10 cellular contexts compared by ENCODE assay signal in genomic region chr21:43645987-43646386, GRCh38. TPM values are rescaled to one million over a fixed set of nuclear protein-coding genes. Genes with fewer than 3 reads are reported as not detected.
DNase-seq lines count a peak whose midpoint lies in the region; ATAC-seq, FAIRE-seq and TF ChIP-seq lines count a peak whose summit lies in the region.
"Had no signal": no experiment of that assay in that cellular context is flagged by ENCODE, and none has a peak within 500 bp of the region (broad histone marks: within the 10 kb centered on the region; RNA-seq: fewer than 3 reads in every experiment).

No MANE protein-coding gene starts in this region.

- H3K4me1 Mint-ChIP-seq in MCF 10A (ENCODE audit: insufficient read depth, unreplicated experiment) (peaks cover 26% of the 10 kb centered on the region), memory B cell (peaks cover 9% of the 10 kb centered on the region)

- peaks cover 6% of the 10 kb centered on the region for H3K36me3 Mint-ChIP-seq in MCF 10A (ENCODE audit: insufficient read depth, unreplicated experiment)
- no peaks in the 10 kb centered on the region for H3K36me3 Mint-ChIP-seq in memory B cell

- peak overlapping the region; percentile 69 for H3K9ac ChIP-seq in adipocyte (ENCODE audit: low read length)

- no peak for DNase-seq in MCF 10A (ENCODE audit: unreplicated experiment)
- no peak for DNase-seq in breast epithelium (ENCODE audit: low spot score in 2 of 2)
- DNase-seq in adipocyte (ENCODE audit: low read depth), result no peak
- no peak for DNase-seq in memory B cell (ENCODE audit: low spot score in 2 of 2)
- no peak for DNase-seq in transverse colon
- no peak for DNase-seq in NCI-H1930 (lab: John Stamatoyannopoulos, UW)
- DNase-seq in D721Med (ENCODE audit: insufficient read length, low spot score), result no peak
- DNase-seq in mucosa of gallbladder (ENCODE audit: low spot score), result no peak

- no peaks in the 10 kb centered on the region for H3K27me3 Mint-ChIP-seq in MCF 10A (ENCODE audit: insufficient read depth, unreplicated experiment)
- H3K27me3 Mint-ChIP-seq in memory B cell, result peaks cover 7% of the 10 kb centered on the region

- H3K36me3 ChIP-seq in breast epithelium, result no peaks in the 10 kb centered on the region
- H3K36me3 ChIP-seq in adipocyte (ENCODE audit: control insufficient read depth, insufficient read depth, low read length, severe bottlenecking), result no peaks in the 10 kb centered on the region
- H3K36me3 ChIP-seq in transverse colon, result no peaks in the 10 kb centered on the region

- POLR2A ChIA-PET in MCF 10A (lab: Yijun Ruan, JAX), result interaction anchor here (0.6 to 3.3 kb wide), 12 partner anchors 8 to 733 kb away, joined by 3 to 17 read pairs (median 5); no protein-coding TSS in a partner anchor

- peak overlapping the region; percentile 50 for H3K4me3 Mint-ChIP-seq in MCF 10A (ENCODE audit: unreplicated experiment)
- H3K4me3 Mint-ChIP-seq in memory B cell, result no peak overlapping the region

- CTCF ChIA-PET in MCF 10A (lab: Yijun Ruan, JAX), result interaction anchor here (0.7 to 3.9 kb wide), 17 partner anchors 8 to 453 kb away, joined by 3 to 44 read pairs (median 4); partner anchors contain the start of gene HSF2BP

- FAIRE-seq in D721Med (lab: Jason Lieb, UNC), result no peak
- FAIRE-seq: small intestine had no signal

- H3K9me3 Mint-ChIP-seq in MCF 10A (ENCODE audit: unreplicated experiment) (no peaks in the 10 kb centered on the region), memory B cell (no peaks in the 10 kb centered on the region)

- TSS peak; percentile 78 for BruUV-seq in MCF 10A (replicated peaks; lab: Mats Ljungman, UMichigan)

- TF ChIP-seq CTCF in MCF 10A (IDR thresholded peaks at IDR 0.05; ENCODE audit: unreplicated experiment), result no peak
- no peak for TF ChIP-seq CTCF in breast epithelium (IDR thresholded peaks at IDR 0.05)
- no peak for TF ChIP-seq CTCF in transverse colon (IDR thresholded peaks at IDR 0.05)
- no peak for TF ChIP-seq CTCF in D721Med (IDR thresholded peaks at IDR 0.05; ENCODE audit: insufficient read depth, missing control alignments)

- ATAC-seq in memory B cell (ENCODE audit: low read depth), result no peak

- H3K4me3 ChIP-seq in breast epithelium (no peak overlapping the region), adipocyte (ENCODE audit: low read length) (peak overlapping the region; percentile 56), transverse colon (peak overlapping the region in 1 of 4 donors; percentile 12)
- H3K4me3 ChIP-seq: mucosa of descending colon had no signal

- no peaks in the 10 kb centered on the region for H3K27me3 ChIP-seq in breast epithelium
- H3K27me3 ChIP-seq in adipocyte (replicated peaks; ENCODE audit: control insufficient read depth, insufficient read depth, low read length), result no peaks in the 10 kb centered on the region
- no peaks in the 10 kb centered on the region for H3K27me3 ChIP-seq in transverse colon

- H3K27ac Mint-ChIP-seq in MCF 10A (ENCODE audit: low read depth, unreplicated experiment), result peak overlapping the region; percentile 88
- H3K27ac Mint-ChIP-seq in memory B cell, result peak overlapping the region; percentile 1

- in situ Hi-C loops in transverse colon (cut with MboI; ENCODE audit: low pct_ligation_motif_present in 1 of 4, low pct_unique_long_range_greater_than_20kb in 1 of 4, low sequenced_read_pairs in 3 of 4), result no loop called here

- peak overlapping the region in 1 of 2 donors; percentile 8 for H3K27ac ChIP-seq in breast epithelium
- H3K27ac ChIP-seq in transverse colon, result peak overlapping the region; percentile 54 to 74 (median 62)

- 7 to 9% methylated on average over 4 of the region's 4 CpGs for whole genome bisulfite sequencing in transverse colon (ENCODE audit: low coverage in 1 of 2), 2 donors

- TF ChIP-seq POLR2A in breast epithelium (IDR thresholded peaks at IDR 0.05) (no peak), transverse colon (IDR thresholded peaks at IDR 0.05) (no peak)

- no peaks in the 10 kb centered on the region for H3K4me1 ChIP-seq in breast epithelium
- H3K4me1 ChIP-seq in adipocyte (ENCODE audit: control insufficient read depth, insufficient read depth, low read length), result peaks cover 16% of the 10 kb centered on the region
- H3K4me1 ChIP-seq in transverse colon, result peaks cover 0 to 16% (median 8%) of the 10 kb centered on the region in 4 donors

- no peak for TF ChIP-seq EP300 in transverse colon (IDR thresholded peaks at IDR 0.05; ENCODE audit: low read depth)

- H3K9me3 ChIP-seq in breast epithelium (no peaks in the 10 kb centered on the region), adipocyte (ENCODE audit: control insufficient read depth, low read length) (no peaks in the 10 kb centered on the region), transverse colon (no peaks in the 10 kb centered on the region)
- H3K9me3 ChIP-seq: mucosa of descending colon had no signal

- intact Hi-C loops in MCF 10A (cut with micrococcal nuclease) (loop anchor here (1.0 to 5.0 kb wide), 3 partner anchors 34 to 754 kb away; partner anchors contain the start of gene NDUFV3), breast epithelium (cut with DNase I; ENCODE audit: low total_unique reads) (no loop called here), transverse colon (cut with DNase I; ENCODE audit: low total_unique reads) (no loop called here)

RNA-seq across cellular contexts. Expression of gene HSF2BP, which starts 13.3 kb away (rescaled TPM):
- total RNA-seq in MCF 10A (2022) (5.3 and 6.8 TPM in 2 replicates), breast epithelium (1 to 10 TPM in 2 of 3 donors, under 1 TPM in 1; 0.32 to 1.8 (median 1.3) TPM), transverse colon (under 1 TPM in 2 of 4 donors, not detected in 2; 0.48 to 0.82 TPM), mucosa of gallbladder (0.26 TPM)

RNA-seq across cellular contexts. Expression of gene RRP1B, which starts 13.4 kb away (rescaled TPM):
- 35.3 and 39.8 TPM in 2 replicates for total RNA-seq in MCF 10A (2022)
- total RNA-seq in breast epithelium, result 10 to 100 TPM; 17.1 to 22.6 (median 22.1) TPM
- 10 to 100 TPM in 3 of 4 donors, 1 to 10 TPM in 1; 6.0 to 15.4 (median 12.0) TPM for total RNA-seq in transverse colon
- total RNA-seq in mucosa of gallbladder, result 16.5 TPM
